Comparison of ENCODE assay signal across 8 cellular contexts in the genomic region with DNA sequence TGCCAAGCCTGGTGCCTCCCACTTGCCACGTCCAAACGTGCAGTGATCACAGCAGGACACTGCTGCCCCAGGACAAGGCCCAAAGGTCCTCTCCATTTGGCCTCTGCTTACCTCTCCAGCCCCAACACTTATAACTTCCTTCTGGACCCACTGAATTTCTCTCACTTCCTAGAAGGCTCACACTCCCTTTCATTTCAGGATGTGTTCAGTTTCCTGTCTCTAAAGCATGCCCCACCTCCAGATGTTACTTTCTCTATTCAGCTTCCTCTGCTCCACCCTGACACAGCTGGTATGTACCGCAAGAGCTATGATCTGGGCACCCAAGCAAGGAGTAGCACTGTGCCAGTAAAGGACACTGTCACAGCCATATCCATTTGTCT.
A peak's percentile ranks its signal among the peaks of the same experiment; 100 is the strongest.
DNase-seq lines count a peak whose midpoint lies in the region; ATAC-seq lines count a peak whose summit lies in the region.

No MANE protein-coding gene starts in this region.

- peak; percentile 52 for DNase-seq in CMK (ENCODE audit: low read depth)
- DNase-seq in activated CD4-positive, alpha-beta T cell treated with anti-CD3 and anti-CD28 coated beads, Interleukin-2, amount 50 U/mL, for 48 hours: peak; percentile 29 to 46
- DNase-seq in glomerular visceral epithelial cell (ENCODE audit: extremely low spot score): peak; percentile 34
- peak in 2 of 3 donors; percentile 8 to 33 for DNase-seq in stimulated activated CD4-positive, alpha-beta T cell treated with anti-CD3 and anti-CD28 coated beads, TNF-alpha, amount 100 ng/mL, for 48 hours (ENCODE audit: low read depth in 3 of 3)
- DNase-seq in NCI-H146 (lab: John Stamatoyannopoulos, UW): no peak
- no peak for DNase-seq in substantia nigra (lab: John Stamatoyannopoulos, UW)

- H3K27ac ChIP-seq in substantia nigra (ENCODE audit: low read depth, low read length, poor library complexity, severe bottlenecking): no peak overlapping the region

- peak; percentile 92 for ATAC-seq in GM19468 (IDR thresholded peaks at IDR 0.05; ENCODE audit: extremely low read depth, unreplicated experiment)
- ATAC-seq in HG03565 (IDR thresholded peaks at IDR 0.05; ENCODE audit: unreplicated experiment): peak; percentile 94

Comparison
In these comparisons a context has a peak if more than half of its experiments do, and no peak if none do; other contexts are left out.
1. DNase-seq: peak in CMK (single experiment), activated CD4-positive, alpha-beta T cell treated with anti-CD3 and anti-CD28 coated beads, Interleukin-2, amount 50 U/mL, for 48 hours (2 of 2), glomerular visceral epithelial cell (single experiment) and stimulated activated CD4-positive, alpha-beta T cell treated with anti-CD3 and anti-CD28 coated beads, TNF-alpha, amount 100 ng/mL, for 48 hours (2 of 3); none in NCI-H146 (single experiment) and substantia nigra (0 of 49).